25 cellular contexts compared by ENCODE assay signal in genomic region chr16:20669691-20670090, GRCh38. TPM values are rescaled to one million over a fixed set of nuclear protein-coding genes. Genes with fewer than 3 reads are reported as not detected.
"Had no signal": no experiment of that assay in that cellular context is flagged by ENCODE, and none has a peak within 500 bp of the region (broad histone marks: within the 10 kb centered on the region; RNA-seq: fewer than 3 reads in every experiment).

No MANE protein-coding gene starts in this region.

- H3K79me2 ChIP-seq: parathyroid adenoma had no signal

- H3K4me2 ChIP-seq: neural progenitor cell had no signal

- H3K9me3 ChIP-seq: ovary, psoas muscle, right lobe of liver, sigmoid colon, stomach, thoracic aorta, thyroid gland, vagina had no signal

- H2AFZ ChIP-seq: neural progenitor cell, parathyroid adenoma had no signal

- H3K9ac ChIP-seq: neural progenitor cell, parathyroid adenoma had no signal

- ATAC-seq: natural killer cell; psoas muscle; right cardiac atrium; right lobe of liver; stimulated activated naive B cell treated with anti-CD40 and anti-IgM and Interleukin-4, amounts not matched to agents 10 μg/mL and 1 μg/mL and 100 μg/mL, for 72 hours had no signal

- H3K27ac ChIP-seq: neural progenitor cell, ovary, parathyroid adenoma, psoas muscle, right lobe of liver, sigmoid colon, stomach, thoracic aorta, thyroid gland, tibial nerve, upper lobe of left lung, vagina had no signal

- H3K4me3 ChIP-seq: neural progenitor cell, ovary, psoas muscle, right lobe of liver, sigmoid colon, stomach, thoracic aorta, thyroid gland, tibial nerve, upper lobe of left lung, vagina had no signal

- DNase-seq: natural killer cell; occipital lobe; ovary; posterior cingulate gyrus; psoas muscle; right cardiac atrium; right lobe of liver; sigmoid colon; small intestine; stimulated activated CD4-positive, alpha-beta T cell treated with anti-CD3 and anti-CD28 coated beads, Interleukin-15, amount 100 ng/mL, for 24 hours; stimulated activated CD4-positive, alpha-beta T cell treated with anti-CD3 and anti-CD28 coated beads, Interleukin-2, amount 100 ng/mL, for 24 hours; stimulated activated CD4-positive, alpha-beta T cell treated with anti-CD3 and anti-CD28 coated beads, Interleukin-2, amount 100 ng/mL, for 48 hours; stimulated activated CD4-positive, alpha-beta T cell treated with anti-CD3 and anti-CD28 coated beads, Interleukin-4, amount 100 ng/mL, for 24 hours; stimulated activated naive B cell treated with anti-CD40 and anti-IgM and Interleukin-4, amounts not matched to agents 10 μg/mL and 1 μg/mL and 100 μg/mL, for 72 hours; stimulated activated naive CD4-positive, alpha-beta T cell treated with Interleukin-2 at 50 U/mL for 16 hours; stomach; thyroid gland; trophoblast cell; upper lobe of left lung had no signal

- H3K27me3 ChIP-seq: neural progenitor cell, ovary, right lobe of liver, sigmoid colon, stomach, thyroid gland, tibial nerve, upper lobe of left lung, vagina had no signal

- H3K36me3 ChIP-seq: neural progenitor cell, ovary, right lobe of liver, sigmoid colon, stomach, thoracic aorta, thyroid gland, tibial nerve, upper lobe of left lung, vagina had no signal

- H3K4me1 ChIP-seq: neural progenitor cell, psoas muscle, sigmoid colon had no signal

RNA-seq across cellular contexts. Expression of gene ACSM1, which starts 27.8 kb away (rescaled TPM):
- polyA plus RNA-seq: neural cell had no signal
